2 cellular contexts compared by ENCODE assay signal in genomic region chr7:136956671-136957070, GRCh38.
TF ChIP-seq lines count a peak whose summit lies in the region.

No MANE protein-coding gene starts in this region.

TF ChIP-seq in endothelial cell of umbilical vein, 7 proteins besides CTCF, POLR2A, EP300 and RAD21 (continued from another document):
- TF ChIP-seq JUN (IDR thresholded peaks at IDR 0.05; ENCODE audit: borderline replicate concordance, insufficient read depth, insufficient read length, low read depth) (no peak), FOS (IDR thresholded peaks at IDR 0.05; ENCODE audit: borderline replicate concordance, insufficient read depth, low read length) (no peak)

TF ChIP-seq in WTC11, 78 proteins besides CTCF, POLR2A, EP300 and RAD21:
- TF ChIP-seq ZNF281 (CRISPR knock-in tag; IDR thresholded peaks at IDR 0.05) = no peak
- no peak for TF ChIP-seq NR1H2 (CRISPR knock-in tag; IDR thresholded peaks at IDR 0.05)
- TF ChIP-seq, protein P1, sequence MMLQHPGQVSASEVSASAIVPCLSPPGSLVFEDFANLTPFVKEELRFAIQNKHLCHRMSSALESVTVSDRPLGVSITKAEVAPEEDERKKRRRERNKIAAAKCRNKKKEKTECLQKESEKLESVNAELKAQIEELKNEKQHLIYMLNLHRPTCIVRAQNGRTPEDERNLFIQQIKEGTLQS (CRISPR knock-in tag; conservative IDR thresholded peaks at IDR 0.05) = no peak
- TF ChIP-seq RELA (CRISPR knock-in tag; IDR thresholded peaks at IDR 0.05; ENCODE audit: borderline replicate concordance) = no peak
- TF ChIP-seq, protein P2, sequence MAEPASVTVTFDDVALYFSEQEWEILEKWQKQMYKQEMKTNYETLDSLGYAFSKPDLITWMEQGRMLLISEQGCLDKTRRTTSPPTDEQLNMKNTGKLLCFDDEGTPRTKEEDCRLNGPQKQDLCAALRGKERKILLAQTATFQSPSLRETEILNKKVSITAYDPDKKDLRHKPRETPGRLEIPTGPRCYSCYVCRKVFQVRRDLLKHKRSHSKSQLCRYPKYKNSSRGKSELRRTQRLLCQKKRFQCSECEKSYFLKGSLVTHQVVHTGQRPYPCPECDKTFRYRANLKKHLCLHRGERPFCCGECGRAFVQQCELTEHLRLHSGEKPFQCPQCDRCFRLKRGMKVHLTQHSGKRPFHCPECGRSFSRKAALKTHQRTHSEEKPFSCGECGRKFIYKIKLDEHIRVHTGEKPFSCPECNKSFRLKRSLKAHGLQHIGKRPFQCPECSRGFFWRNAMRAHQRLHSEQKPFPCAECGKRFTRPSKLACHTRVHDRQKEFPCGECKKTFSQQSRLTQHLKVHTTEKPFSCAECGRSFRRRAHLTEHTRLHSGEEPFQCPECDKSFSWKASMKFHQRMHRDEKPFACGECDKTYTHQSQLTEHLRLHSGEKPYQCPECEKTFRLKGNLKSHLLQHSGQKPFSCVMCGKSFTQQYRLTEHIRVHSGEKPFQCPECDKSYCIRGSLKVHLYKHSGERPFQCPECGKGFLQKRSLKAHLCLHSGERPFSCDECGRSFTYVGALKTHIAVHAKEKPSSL (CRISPR knock-in tag; conservative IDR thresholded peaks at IDR 0.05) = no peak
